1 cellular context compared by ENCODE assay signal in the genomic region with DNA sequence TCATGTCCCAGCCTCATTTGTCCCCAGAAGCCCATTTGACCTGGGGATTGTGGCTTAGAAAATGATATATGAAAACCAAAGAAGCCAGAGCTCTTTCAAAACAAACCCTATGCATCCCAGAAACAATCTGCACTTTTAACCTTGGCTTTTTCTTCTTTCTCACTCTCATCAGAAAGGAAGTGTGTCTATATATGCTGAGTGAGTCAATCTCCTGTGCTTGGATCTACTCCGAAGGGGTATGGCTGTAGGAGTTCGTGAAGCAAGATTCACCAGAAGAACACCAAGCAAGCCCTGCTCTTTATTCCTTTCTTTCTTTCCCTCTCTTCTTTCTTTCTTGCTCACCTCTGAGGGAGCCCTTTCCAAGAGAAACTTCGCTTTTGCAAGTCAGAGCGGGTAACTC.
TF ChIP-seq lines count a peak whose summit lies in the region.

No MANE protein-coding gene starts in this region.

TF ChIP-seq in GM23338, 12 proteins besides CTCF, POLR2A, EP300 and RAD21 (continued from another document):
- TF ChIP-seq, protein P1, sequence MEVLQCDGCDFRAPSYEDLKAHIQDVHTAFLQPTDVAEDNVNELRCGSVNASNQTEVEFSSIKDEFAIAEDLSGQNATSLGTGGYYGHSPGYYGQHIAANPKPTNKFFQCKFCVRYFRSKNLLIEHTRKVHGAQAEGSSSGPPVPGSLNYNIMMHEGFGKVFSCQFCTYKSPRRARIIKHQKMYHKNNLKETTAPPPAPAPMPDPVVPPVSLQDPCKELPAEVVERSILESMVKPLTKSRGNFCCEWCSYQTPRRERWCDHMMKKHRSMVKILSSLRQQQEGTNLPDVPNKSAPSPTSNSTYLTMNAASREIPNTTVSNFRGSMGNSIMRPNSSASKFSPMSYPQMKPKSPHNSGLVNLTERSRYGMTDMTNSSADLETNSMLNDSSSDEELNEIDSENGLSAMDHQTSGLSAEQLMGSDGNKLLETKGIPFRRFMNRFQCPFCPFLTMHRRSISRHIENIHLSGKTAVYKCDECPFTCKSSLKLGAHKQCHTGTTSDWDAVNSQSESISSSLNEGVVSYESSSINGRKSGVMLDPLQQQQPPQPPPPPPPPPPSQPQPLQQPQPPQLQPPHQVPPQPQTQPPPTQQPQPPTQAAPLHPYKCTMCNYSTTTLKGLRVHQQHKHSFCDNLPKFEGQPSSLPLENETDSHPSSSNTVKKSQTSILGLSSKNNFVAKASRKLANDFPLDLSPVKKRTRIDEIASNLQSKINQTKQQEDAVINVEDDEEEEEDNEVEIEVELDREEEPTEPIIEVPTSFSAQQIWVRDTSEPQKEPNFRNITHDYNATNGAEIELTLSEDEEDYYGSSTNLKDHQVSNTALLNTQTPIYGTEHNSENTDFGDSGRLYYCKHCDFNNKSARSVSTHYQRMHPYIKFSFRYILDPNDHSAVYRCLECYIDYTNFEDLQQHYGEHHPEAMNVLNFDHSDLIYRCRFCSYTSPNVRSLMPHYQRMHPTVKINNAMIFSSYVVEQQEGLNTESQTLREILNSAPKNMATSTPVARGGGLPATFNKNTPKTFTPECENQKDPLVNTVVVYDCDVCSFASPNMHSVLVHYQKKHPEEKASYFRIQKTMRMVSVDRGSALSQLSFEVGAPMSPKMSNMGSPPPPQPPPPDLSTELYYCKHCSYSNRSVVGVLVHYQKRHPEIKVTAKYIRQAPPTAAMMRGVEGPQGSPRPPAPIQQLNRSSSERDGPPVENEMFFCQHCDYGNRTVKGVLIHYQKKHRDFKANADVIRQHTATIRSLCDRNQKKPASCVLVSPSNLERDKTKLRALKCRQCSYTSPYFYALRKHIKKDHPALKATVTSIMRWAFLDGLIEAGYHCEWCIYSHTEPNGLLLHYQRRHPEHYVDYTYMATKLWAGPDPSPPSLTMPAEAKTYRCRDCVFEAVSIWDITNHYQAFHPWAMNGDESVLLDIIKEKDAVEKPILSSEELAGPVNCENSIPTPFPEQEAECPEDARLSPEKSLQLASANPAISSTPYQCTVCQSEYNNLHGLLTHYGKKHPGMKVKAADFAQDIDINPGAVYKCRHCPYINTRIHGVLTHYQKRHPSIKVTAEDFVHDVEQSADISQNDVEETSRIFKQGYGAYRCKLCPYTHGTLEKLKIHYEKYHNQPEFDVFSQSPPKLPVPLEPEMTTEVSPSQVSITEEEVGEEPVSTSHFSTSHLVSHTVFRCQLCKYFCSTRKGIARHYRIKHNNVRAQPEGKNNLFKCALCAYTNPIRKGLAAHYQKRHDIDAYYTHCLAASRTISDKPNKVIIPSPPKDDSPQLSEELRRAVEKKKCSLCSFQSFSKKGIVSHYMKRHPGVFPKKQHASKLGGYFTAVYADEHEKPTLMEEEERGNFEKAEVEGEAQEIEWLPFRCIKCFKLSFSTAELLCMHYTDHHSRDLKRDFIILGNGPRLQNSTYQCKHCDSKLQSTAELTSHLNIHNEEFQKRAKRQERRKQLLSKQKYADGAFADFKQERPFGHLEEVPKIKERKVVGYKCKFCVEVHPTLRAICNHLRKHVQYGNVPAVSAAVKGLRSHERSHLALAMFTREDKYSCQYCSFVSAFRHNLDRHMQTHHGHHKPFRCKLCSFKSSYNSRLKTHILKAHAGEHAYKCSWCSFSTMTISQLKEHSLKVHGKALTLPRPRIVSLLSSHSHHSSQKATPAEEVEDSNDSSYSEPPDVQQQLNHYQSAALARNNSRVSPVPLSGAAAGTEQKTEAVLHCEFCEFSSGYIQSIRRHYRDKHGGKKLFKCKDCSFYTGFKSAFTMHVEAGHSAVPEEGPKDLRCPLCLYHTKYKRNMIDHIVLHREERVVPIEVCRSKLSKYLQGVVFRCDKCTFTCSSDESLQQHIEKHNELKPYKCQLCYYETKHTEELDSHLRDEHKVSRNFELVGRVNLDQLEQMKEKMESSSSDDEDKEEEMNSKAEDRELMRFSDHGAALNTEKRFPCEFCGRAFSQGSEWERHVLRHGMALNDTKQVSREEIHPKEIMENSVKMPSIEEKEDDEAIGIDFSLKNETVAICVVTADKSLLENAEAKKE (CRISPR knock-in tag; IDR thresholded peaks at IDR 0.05) = no peak
- no peak for TF ChIP-seq EZH2phosphoT487 (IDR thresholded peaks at IDR 0.05; ENCODE audit: unreplicated experiment)
- no peak for TF ChIP-seq JUNB (IDR thresholded peaks at IDR 0.05; ENCODE audit: unreplicated experiment)
- no peak for TF ChIP-seq REST (IDR thresholded peaks at IDR 0.05; ENCODE audit: unreplicated experiment)
- no peak for TF ChIP-seq STAT1 (IDR thresholded peaks at IDR 0.05; ENCODE audit: unreplicated experiment)
- no peak for TF ChIP-seq POLR2AphosphoS5 (IDR thresholded peaks at IDR 0.05; ENCODE audit: low read depth)
